10 cellular contexts compared by ENCODE assay signal in genomic region chr2:156908825-156909224, GRCh38.
DNase-seq lines count a peak whose midpoint lies in the region; ATAC-seq and TF ChIP-seq lines count a peak whose summit lies in the region.
"Had no signal": no experiment of that assay in that cellular context is flagged by ENCODE, and none has a peak within 500 bp of the region (broad histone marks: within the 10 kb centered on the region; RNA-seq: fewer than 3 reads in every experiment).

No MANE protein-coding gene starts in this region.

- H3K27ac ChIP-seq in endodermal cell (ENCODE audit: low read depth, low read length), result no peak overlapping the region
- H3K27ac ChIP-seq: C4-2B had no signal

- H3K36me3 ChIP-seq in adipocyte (ENCODE audit: control insufficient read depth, insufficient read depth, low read length, severe bottlenecking) (no peaks in the 10 kb centered on the region), endodermal cell (ENCODE audit: control insufficient read depth, insufficient read depth, low read length) (no peaks in the 10 kb centered on the region)

- no peak overlapping the region for H3K4me3 Mint-ChIP-seq in endodermal cell
- H3K4me3 Mint-ChIP-seq: H9 had no signal

- H3K36me3 Mint-ChIP-seq in endodermal cell (ENCODE audit: low read depth), result no peaks in the 10 kb centered on the region

- ATAC-seq in GM19372 (IDR thresholded peaks at IDR 0.05; ENCODE audit: low read depth, unreplicated experiment) (peak; percentile 64), HG03095 (IDR thresholded peaks at IDR 0.05; ENCODE audit: unreplicated experiment) (peak; percentile 68)

- 81% methylated on average over 1 of the region's 1 CpG; no CpG with 5 or more reads in 1 of the 2 experiments for WGBS in endodermal cell (ENCODE audit: insufficient coverage in 1 of 2, insufficient read length in 1 of 2), 2 experiments

- H3K9me3 ChIP-seq in adipocyte (ENCODE audit: control insufficient read depth, low read length) (no peaks in the 10 kb centered on the region), endodermal cell (ENCODE audit: control insufficient read depth, low read length) (no peaks in the 10 kb centered on the region)

- H3K27me3 Mint-ChIP-seq in endodermal cell (ENCODE audit: insufficient read depth), result no peaks in the 10 kb centered on the region

- H3K27me3 ChIP-seq in adipocyte (replicated peaks; ENCODE audit: control insufficient read depth, insufficient read depth, low read length) (no peaks in the 10 kb centered on the region), endodermal cell (ENCODE audit: control insufficient read depth, insufficient read depth, low read length, poor library complexity, severe bottlenecking) (no peaks in the 10 kb centered on the region)

- no peaks in the 10 kb centered on the region for H3K4me1 Mint-ChIP-seq in endodermal cell
- H3K4me1 Mint-ChIP-seq: H9 had no signal

- H3K4me3 ChIP-seq in AG04449 (ENCODE audit: low read depth, low read length) (no peak overlapping the region), adipocyte (ENCODE audit: low read length) (no peak overlapping the region), endodermal cell (ENCODE audit: low read length) (no peak overlapping the region)

- H3K9me3 Mint-ChIP-seq in endodermal cell, result no peaks in the 10 kb centered on the region
- H3K9me3 Mint-ChIP-seq: H9 had no signal

- TF ChIP-seq CTCF in AG04449 (IDR thresholded peaks at IDR 0.05; ENCODE audit: insufficient read depth, low read length, missing control alignments), result no peak
- TF ChIP-seq CTCF in endodermal cell (conservative IDR thresholded peaks at IDR 0.05), result no peak

- POLR2A ChIA-PET in AG04449 (lab: Yijun Ruan, JAX), result no interaction called here

- DNase-seq in AG04449 (ENCODE audit: low read depth, low spot score) (peak; percentile 3), adipocyte (ENCODE audit: low read depth) (peak; percentile 61), SIG-M5 (lab: John Stamatoyannopoulos, UW) (no peak), endodermal cell (no peak), DMS153 treated with DMSO at 0.1 percent for 48 hours (lab: John Stamatoyannopoulos, UW; ENCODE audit: unreplicated experiment) (no peak)
- DNase-seq in activated T-cell treated with anti-CD3 and anti-CD28 coated beads, Interleukin-2, amount 50 U/mL, for 1 hour, result no peak
- DNase-seq: H9 had no signal

- peaks cover 9% of the 10 kb centered on the region for H3K4me1 ChIP-seq in adipocyte (ENCODE audit: control insufficient read depth, insufficient read depth, low read length)
- H3K4me1 ChIP-seq in endodermal cell (ENCODE audit: control insufficient read depth, insufficient read depth, low read length), result no peaks in the 10 kb centered on the region

- no peak overlapping the region for H3K9ac ChIP-seq in adipocyte (ENCODE audit: low read length)
- H3K9ac ChIP-seq in endodermal cell (ENCODE audit: extremely low read depth, low read length, poor library complexity, severe bottlenecking), result no peak overlapping the region

- CTCF ChIA-PET in AG04449 (lab: Yijun Ruan, JAX), result no interaction called here

- no peak overlapping the region for H3K27ac Mint-ChIP-seq in endodermal cell
- H3K27ac Mint-ChIP-seq: H9 had no signal

Comparison
In these comparisons a context has a peak if more than half of its experiments do, and no peak if none do; other contexts are left out.
1. DNase-seq: peak in AG04449 (single experiment) and adipocyte (single experiment); none in SIG-M5 (single experiment), activated T-cell treated with anti-CD3 and anti-CD28 coated beads, Interleukin-2, amount 50 U/mL, for 1 hour (single experiment), endodermal cell (single experiment) and DMS153 treated with DMSO at 0.1 percent for 48 hours (single experiment).